In the genomic region with DNA sequence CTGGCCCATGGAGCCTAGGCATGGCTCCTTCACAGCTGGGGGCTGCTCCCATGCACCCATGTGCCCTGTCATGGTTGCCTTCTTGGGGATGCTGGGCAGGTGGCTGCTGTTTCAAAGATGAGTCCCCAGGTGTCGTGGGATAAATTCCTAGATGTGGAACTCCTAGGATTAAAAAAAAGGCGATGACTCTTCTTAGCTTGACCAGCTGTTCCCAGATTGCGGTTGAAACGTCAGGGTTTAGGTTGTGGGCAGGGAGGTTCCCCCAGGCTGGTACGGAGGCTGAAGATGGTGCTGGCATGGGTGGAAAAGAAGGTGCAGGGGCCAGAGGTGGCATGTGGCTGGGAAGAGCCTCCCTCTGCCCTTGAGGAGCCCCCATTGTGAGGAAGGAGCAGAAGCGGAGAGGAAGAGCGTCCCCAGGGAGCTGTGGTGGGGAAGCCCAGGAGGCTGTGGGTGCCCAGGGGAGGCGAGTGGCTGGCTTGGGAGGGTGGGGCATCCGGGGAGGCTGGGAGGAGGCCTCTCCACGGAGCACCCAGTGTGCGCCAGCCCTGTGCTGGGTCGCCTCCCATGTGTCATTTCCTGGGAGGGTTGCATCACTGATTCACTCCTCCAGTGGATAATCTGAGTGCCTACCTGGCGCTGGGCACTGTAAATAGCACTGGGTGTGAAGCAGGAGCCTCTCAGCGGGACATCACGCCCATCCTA, we compare ENCODE assay signal across 1 cellular context.
TF ChIP-seq lines count a peak whose summit lies in the region.

No MANE protein-coding gene starts in this region.

TF ChIP-seq in H1, 55 proteins besides CTCF, POLR2A, EP300 and RAD21:
- TF ChIP-seq POU5F1 (IDR thresholded peaks at IDR 0.05; ENCODE audit: low read depth, low read length): no peak
- TF ChIP-seq JUN (IDR thresholded peaks at IDR 0.05; ENCODE audit: low read depth, low read length): no peak
- no peak for TF ChIP-seq CREB1 (IDR thresholded peaks at IDR 0.05)
- no peak for TF ChIP-seq HDAC2 (IDR thresholded peaks at IDR 0.05; ENCODE audit: borderline replicate concordance in 1 of 2, low read depth in 2 of 2, low read length in 2 of 2)
- TF ChIP-seq MAFK (IDR thresholded peaks at IDR 0.05; ENCODE audit: low read depth, low read length): no peak
- no peak for TF ChIP-seq POLR2AphosphoS5 (IDR thresholded peaks at IDR 0.05; ENCODE audit: low read depth, low read length)
TF ChIP-seq in H1: peak in this region for 0.
